Comparison of ENCODE assay signal across 13 cellular contexts in genomic region chr6:111842271-111842822, GRCh38. TPM values are rescaled to one million over a fixed set of nuclear protein-coding genes. Genes with fewer than 3 reads are reported as not detected.
A peak's percentile ranks its signal among the peaks of the same experiment; 100 is the strongest.
DNase-seq lines count a peak whose midpoint lies in the region; ATAC-seq and TF ChIP-seq lines count a peak whose summit lies in the region.
"Had no signal": no experiment of that assay in that cellular context is flagged by ENCODE, and none has a peak within 500 bp of the region (broad histone marks: within the 10 kb centered on the region; RNA-seq: fewer than 3 reads in every experiment).

No MANE protein-coding gene starts in this region.

- peaks cover 0 to 56% (median 47%) of the 10 kb centered on the region in 4 donors for H3K4me1 Mint-ChIP-seq in CD4-positive, CD25-positive, alpha-beta regulatory T cell

- peaks cover 100% of the 10 kb centered on the region for H3K4me1 ChIP-seq in CD4-positive, CD25-positive, alpha-beta regulatory T cell (ENCODE audit: control insufficient read depth, insufficient read depth, low read length, poor library complexity, severe bottlenecking)
- peaks cover 3% of the 10 kb centered on the region for H3K4me1 ChIP-seq in parathyroid adenoma

- no peak overlapping the region for H3K27ac Mint-ChIP-seq in CD4-positive, CD25-positive, alpha-beta regulatory T cell

- no peak overlapping the region for H3K4me3 Mint-ChIP-seq in CD4-positive, CD25-positive, alpha-beta regulatory T cell

- no peaks in the 10 kb centered on the region for H3K27me3 Mint-ChIP-seq in CD4-positive, CD25-positive, alpha-beta regulatory T cell

- H3K9me3 Mint-ChIP-seq in CD4-positive, CD25-positive, alpha-beta regulatory T cell: no peaks in the 10 kb centered on the region

- TF ChIP-seq CTCF in parathyroid adenoma (IDR thresholded peaks at IDR 0.05): no peak

- H3K36me3 ChIP-seq in CD4-positive, CD25-positive, alpha-beta regulatory T cell (ENCODE audit: control insufficient read depth, insufficient read depth, low read length): peaks cover 9% of the 10 kb centered on the region
- H3K36me3 ChIP-seq in parathyroid adenoma (ENCODE audit: control insufficient read depth, insufficient read depth, low read length): no peaks in the 10 kb centered on the region

- H3K9me3 ChIP-seq in CD4-positive, CD25-positive, alpha-beta regulatory T cell (ENCODE audit: control insufficient read depth in 2 of 2, low read length in 2 of 2): no peaks in the 10 kb centered on the region
- H3K9me3 ChIP-seq in parathyroid adenoma (ENCODE audit: control insufficient read depth, low read length): no peaks in the 10 kb centered on the region
- H3K9me3 ChIP-seq: body of pancreas had no signal

- no peaks in the 10 kb centered on the region for H3K79me2 ChIP-seq in parathyroid adenoma

- no peak for DNase-seq in CD4-positive, CD25-positive, alpha-beta regulatory T cell
- DNase-seq in LHCN-M2 (ENCODE audit: low read depth) (peak; percentile 58), GDM1 (lab: John Stamatoyannopoulos, UW) (no peak), NCI-H526 (lab: John Stamatoyannopoulos, UW) (no peak), NCI-H524 (lab: John Stamatoyannopoulos, UW) (no peak)
- DNase-seq: DMS153, HCEC 1CT, mammary epithelial cell had no signal

- H3K4me3 ChIP-seq in CD4-positive, CD25-positive, alpha-beta regulatory T cell (ENCODE audit: low read depth, low read length): peak overlapping the region; percentile 72
- H3K4me3 ChIP-seq in parathyroid adenoma (ENCODE audit: low read depth, low read length): no peak overlapping the region
- H3K4me3 ChIP-seq: body of pancreas had no signal

- H3K36me3 Mint-ChIP-seq in CD4-positive, CD25-positive, alpha-beta regulatory T cell: peaks cover 6% of the 10 kb centered on the region

- H3K4me2 ChIP-seq in parathyroid adenoma (ENCODE audit: low read length): no peak overlapping the region

- no peak overlapping the region for H3K9ac ChIP-seq in parathyroid adenoma

- H3K27ac ChIP-seq in CD4-positive, CD25-positive, alpha-beta regulatory T cell (ENCODE audit: insufficient read depth, low read length, poor library complexity, severe bottlenecking): peak overlapping the region; percentile 86
- H3K27ac ChIP-seq in cingulate gyrus (ENCODE audit: low read depth, low read length): peak overlapping the region; percentile 34
- peak overlapping the region; percentile 30 for H3K27ac ChIP-seq in parathyroid adenoma

- H3K27me3 ChIP-seq in CD4-positive, CD25-positive, alpha-beta regulatory T cell (ENCODE audit: control insufficient read depth, insufficient read depth, low read length): no peaks in the 10 kb centered on the region
- H3K27me3 ChIP-seq in parathyroid adenoma (ENCODE audit: control insufficient read depth, insufficient read depth, low read length): no peaks in the 10 kb centered on the region
- H3K27me3 ChIP-seq: body of pancreas had no signal

- H2AFZ ChIP-seq in parathyroid adenoma: no peak overlapping the region

- no peak for ATAC-seq in CD4-positive, CD25-positive, alpha-beta regulatory T cell (ENCODE audit: low read depth in 2 of 2)
- ATAC-seq in GM21529 (IDR thresholded peaks at IDR 0.05; ENCODE audit: unreplicated experiment): no peak
- ATAC-seq: SK-N-SH treated with all-trans-retinoic acid at 6 μM for 48 hours had no signal

RNA-seq across cellular contexts. Expression of gene FYN, which starts 30.9 kb away (rescaled TPM):
- 592 TPM for total RNA-seq in CD4-positive, CD25-positive, alpha-beta regulatory T cell
- polyA plus RNA-seq in CD4-positive, CD25-positive, alpha-beta regulatory T cell: 100 to 1,000 TPM; 267 to 320 (median 288) TPM
- total RNA-seq in LHCN-M2 (2014; rRNA removed): 95.8 and 103 TPM in 2 replicates
- polyA plus RNA-seq in LHCN-M2 (2012): 74.1 TPM

Comparison
In these comparisons a context has a peak if more than half of its experiments do, and no peak if none do; other contexts are left out.
1. H3K27ac ChIP-seq: peak in every context shown above with its lines; median percentile 86 in CD4-positive, CD25-positive, alpha-beta regulatory T cell; 34 in cingulate gyrus; 30 in parathyroid adenoma.